In the genomic region with DNA sequence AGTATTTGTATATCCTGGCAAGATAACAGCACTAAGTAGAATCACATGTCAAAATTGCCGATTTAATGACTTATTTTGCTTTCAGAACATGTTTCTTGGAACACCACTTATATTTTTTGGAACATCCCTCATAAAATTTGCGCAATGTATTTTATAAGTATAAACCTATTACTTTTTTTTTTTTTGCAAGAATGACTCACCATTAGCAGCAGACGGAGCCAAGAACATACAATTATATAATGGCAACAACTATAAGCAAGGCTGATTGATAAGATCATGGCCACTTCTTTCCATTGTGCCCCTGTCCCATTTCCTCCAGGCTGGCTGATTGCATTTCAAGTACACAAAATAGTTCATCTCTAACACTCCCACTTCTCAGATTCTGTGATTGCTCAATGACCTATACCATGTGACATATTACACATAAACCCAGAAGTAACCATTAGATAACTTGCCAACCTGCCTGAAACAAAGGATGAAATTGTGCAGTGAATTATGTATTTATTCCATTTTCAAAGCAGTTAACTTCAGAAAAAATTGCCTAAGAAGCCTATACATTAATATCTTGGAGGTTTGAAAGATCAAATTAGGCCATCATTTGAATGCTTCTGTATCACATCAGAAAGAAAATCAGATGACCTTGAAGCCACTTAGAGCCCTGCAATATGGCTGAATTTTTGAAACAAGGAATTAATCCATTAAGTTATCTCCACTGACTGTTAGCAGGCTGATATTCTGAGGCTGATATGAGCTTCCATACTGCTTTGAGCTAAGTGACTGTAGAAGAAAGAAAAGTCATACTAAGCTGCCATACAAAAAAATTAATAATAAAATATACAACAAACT, we compare ENCODE assay signal across 16 cellular contexts.
A peak's percentile ranks its signal among the peaks of the same experiment; 100 is the strongest.
DNase-seq lines count a peak whose midpoint lies in the region; ATAC-seq and TF ChIP-seq lines count a peak whose summit lies in the region.
"Had no signal": no experiment of that assay in that cellular context is flagged by ENCODE, and none has a peak within 500 bp of the region (broad histone marks: within the 10 kb centered on the region; RNA-seq: fewer than 3 reads in every experiment).

No MANE protein-coding gene starts in this region.

- no peak for TF ChIP-seq POLR2A in NB4 (IDR thresholded peaks at IDR 0.05; ENCODE audit: extremely low read depth, insufficient read length)

- H3K27ac ChIP-seq in left lung: no peak overlapping the region

- intact Hi-C loops in left lung (cut with DNase I): no loop called here

- H3K36me3 ChIP-seq in left lung: no peaks in the 10 kb centered on the region

- H3K4me3 ChIP-seq in NB4 (ENCODE audit: low read depth, low read length) (no peak overlapping the region), cardiac fibroblast (replicated peaks in 1 of 2; ENCODE audit: low read depth in 2 of 2, low read length in 2 of 2) (no peak overlapping the region), left lung (no peak overlapping the region)

- no peaks in the 10 kb centered on the region for H3K27me3 Mint-ChIP-seq in type B pancreatic cell
- H3K27me3 Mint-ChIP-seq: activated CD4-positive, alpha-beta T cell treated with anti-CD3 and anti-CD28 coated beads, Interleukin-2, amount 10 ng/mL, durations not matched to agents 24 days and 14 days had no signal

- no peaks in the 10 kb centered on the region for H3K4me1 ChIP-seq in left lung

- no peaks in the 10 kb centered on the region for H3K36me3 Mint-ChIP-seq in type B pancreatic cell

- peak; percentile 41 for ATAC-seq in left lung
- ATAC-seq in HG03045 (IDR thresholded peaks at IDR 0.05; ENCODE audit: unreplicated experiment): no peak
- ATAC-seq: left ventricle myocardium superior, right cardiac atrium had no signal

- H3K27me3 ChIP-seq in left lung: no peaks in the 10 kb centered on the region

- no peak overlapping the region for H3K4me3 Mint-ChIP-seq in type B pancreatic cell
- H3K4me3 Mint-ChIP-seq: activated CD4-positive, alpha-beta T cell treated with anti-CD3 and anti-CD28 coated beads, Interleukin-2, amount 10 ng/mL, durations not matched to agents 24 days and 14 days had no signal

- H3K9me3 Mint-ChIP-seq in type B pancreatic cell: no peaks in the 10 kb centered on the region
- H3K9me3 Mint-ChIP-seq: activated CD4-positive, alpha-beta T cell treated with anti-CD3 and anti-CD28 coated beads, Interleukin-2, amount 10 ng/mL, durations not matched to agents 24 days and 14 days had no signal

- H3K27ac Mint-ChIP-seq in type B pancreatic cell: no peak overlapping the region
- H3K27ac Mint-ChIP-seq: activated CD4-positive, alpha-beta T cell treated with anti-CD3 and anti-CD28 coated beads, Interleukin-2, amount 10 ng/mL, durations not matched to agents 24 days and 14 days had no signal

- no peak for TF ChIP-seq CTCF in NB4 (IDR thresholded peaks at IDR 0.05; ENCODE audit: low read depth, low read length)
- TF ChIP-seq CTCF in cardiac fibroblast (IDR thresholded peaks at IDR 0.05; ENCODE audit: low read depth, low read length): no peak
- no peak for TF ChIP-seq CTCF in left lung (IDR thresholded peaks at IDR 0.05)
- no peak for TF ChIP-seq CTCF in type B pancreatic cell (conservative IDR thresholded peaks at IDR 0.05)

- H3K9me3 ChIP-seq in left lung: no peaks in the 10 kb centered on the region

- peak; percentile 2 for DNase-seq in EH (ENCODE audit: low read depth)
- peak; percentile 6 for DNase-seq in NB4 (ENCODE audit: low read depth)
- peak; percentile 51 to 52 for DNase-seq in cardiac fibroblast (ENCODE audit: low read depth in 2 of 2)
- no peak for DNase-seq in left lung
- no peak for DNase-seq in SHP77 treated with DMSO at 0.1 percent for 48 hours (lab: John Stamatoyannopoulos, UW)
- DNase-seq in CD1c-positive myeloid dendritic cell (ENCODE audit: extremely low spot score): no peak
- DNase-seq in type B pancreatic cell (ENCODE audit: extremely low spot score, unreplicated experiment): no peak
- DNase-seq: activated CD4-positive, alpha-beta T cell treated with anti-CD3 and anti-CD28 coated beads, Interleukin-2, amount 10 ng/mL, durations not matched to agents 24 days and 14 days; activated CD8-positive, alpha-beta memory T cell treated with anti-CD3 and anti-CD28 coated beads, Interleukin-2, amount 50 U/mL, for 48 hours; anterior cingulate cortex; left ventricle myocardium superior; NCI-H2029 treated with DMSO at 0.1 percent for 48 hours; NCI-H526; right cardiac atrium; stimulated activated CD4-positive, alpha-beta T cell treated with anti-CD3 and anti-CD28 coated beads, Interleukin-2, amount 100 ng/mL, for 24 hours had no signal

- H3K4me1 Mint-ChIP-seq in type B pancreatic cell (ENCODE audit: unreplicated experiment): no peaks in the 10 kb centered on the region
- H3K4me1 Mint-ChIP-seq: activated CD4-positive, alpha-beta T cell treated with anti-CD3 and anti-CD28 coated beads, Interleukin-2, amount 10 ng/mL, durations not matched to agents 24 days and 14 days had no signal

Comparison
In these comparisons a context has a peak if more than half of its experiments do, and no peak if none do; other contexts are left out.
1. DNase-seq: peak in EH (single experiment), NB4 (single experiment) and cardiac fibroblast (2 of 2); none in left lung (0 of 2), SHP77 treated with DMSO at 0.1 percent for 48 hours (single experiment), CD1c-positive myeloid dendritic cell (single experiment) and type B pancreatic cell (single experiment).